8 cellular contexts compared by ENCODE assay signal in the genomic region with DNA sequence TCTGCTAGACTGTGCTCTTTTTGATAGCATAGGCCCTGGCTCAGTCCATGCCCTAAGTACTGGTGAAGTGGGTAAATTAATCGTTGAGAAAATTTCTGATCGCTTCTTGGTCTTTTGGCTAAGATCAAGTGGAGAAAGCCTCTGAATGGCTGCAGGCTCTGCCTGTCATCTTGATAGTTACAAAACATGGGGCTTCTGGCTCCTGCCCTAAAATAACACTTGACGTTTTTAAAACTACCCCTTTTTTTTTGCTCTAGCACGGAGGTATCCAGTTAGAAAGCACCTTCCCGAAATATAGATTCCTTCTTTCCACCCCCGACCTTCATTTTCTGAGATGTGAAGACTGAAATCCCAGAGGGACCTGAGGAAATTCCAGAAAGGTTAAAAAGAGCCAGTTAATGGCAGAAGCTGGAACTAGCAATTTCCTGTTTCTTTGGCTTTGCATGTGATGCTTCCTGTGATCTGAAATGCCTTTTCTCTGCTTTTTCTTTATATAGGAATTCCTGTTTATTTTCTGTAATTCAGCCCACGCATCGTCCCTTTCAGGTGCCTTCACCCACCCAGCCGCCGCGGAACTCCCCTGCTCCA. TPM values are rescaled to one million over a fixed set of nuclear protein-coding genes. Genes with fewer than 3 reads are reported as not detected.
DNase-seq lines count a peak whose midpoint lies in the region; ATAC-seq and TF ChIP-seq lines count a peak whose summit lies in the region.

No MANE protein-coding gene starts in this region.

- intact Hi-C loops in activated naive CD4-positive, alpha-beta T cell treated with anti-CD3 and anti-CD28 coated beads for 36 hours (cut with micrococcal nuclease) = loop anchor here (5.0 kb wide), 1 partner anchor 86 kb away; no protein-coding TSS in a partner anchor
- intact Hi-C loops in lower lobe of right lung (cut with DNase I) = no loop called here

- H3K27me3 Mint-ChIP-seq in activated naive CD4-positive, alpha-beta T cell treated with anti-CD3 and anti-CD28 coated beads for 36 hours (ENCODE audit: low read depth) = peaks cover 60% of the 10 kb centered on the region
- peaks cover 77% of the 10 kb centered on the region for H3K27me3 Mint-ChIP-seq in activated naive CD4-positive, alpha-beta T cell treated with anti-CD3 and anti-CD28 coated beads, Interleukin-2, amount 10 ng/mL, durations not matched to agents 7 days and 5 days

- H3K4me1 Mint-ChIP-seq in activated naive CD4-positive, alpha-beta T cell treated with anti-CD3 and anti-CD28 coated beads for 36 hours (ENCODE audit: low read depth) = peaks cover 16% of the 10 kb centered on the region
- peaks cover 13% of the 10 kb centered on the region for H3K4me1 Mint-ChIP-seq in activated naive CD4-positive, alpha-beta T cell treated with anti-CD3 and anti-CD28 coated beads, Interleukin-2, amount 10 ng/mL, durations not matched to agents 7 days and 5 days

- peak overlapping the region; percentile 35 for H3K4me3 Mint-ChIP-seq in activated naive CD4-positive, alpha-beta T cell treated with anti-CD3 and anti-CD28 coated beads for 36 hours
- H3K4me3 Mint-ChIP-seq in activated naive CD4-positive, alpha-beta T cell treated with anti-CD3 and anti-CD28 coated beads, Interleukin-2, amount 10 ng/mL, durations not matched to agents 7 days and 5 days = no peak overlapping the region

- DNase-seq in activated naive CD4-positive, alpha-beta T cell treated with anti-CD3 and anti-CD28 coated beads for 36 hours = no peak
- DNase-seq in activated naive CD4-positive, alpha-beta T cell treated with anti-CD3 and anti-CD28 coated beads, Interleukin-2, amount 10 ng/mL, durations not matched to agents 7 days and 5 days = no peak
- DNase-seq in brain microvascular endothelial cell (peak; percentile 16), lower lobe of right lung (no peak), iPS-NIHi7 (ENCODE audit: extremely low spot score) (no peak)

- peak overlapping the region in 1 of 5 donors; percentile 45 for H3K9ac ChIP-seq in subcutaneous abdominal adipose tissue (ENCODE audit: low read length in 5 of 5)

- H3K27me3 ChIP-seq in brain microvascular endothelial cell (replicated peaks) (peaks cover 36% of the 10 kb centered on the region), lower lobe of right lung (ENCODE audit: low read depth) (peaks cover 51% of the 10 kb centered on the region), subcutaneous abdominal adipose tissue (ENCODE audit: control insufficient read depth in 5 of 5, insufficient read depth in 4 of 5, low read length in 5 of 5) (peaks cover 8 to 30% (median 19%) of the 10 kb centered on the region in 5 donors)

- H3K4me1 ChIP-seq in lower lobe of right lung = peaks cover 17% of the 10 kb centered on the region
- H3K4me1 ChIP-seq in subcutaneous abdominal adipose tissue (ENCODE audit: control insufficient read depth in 5 of 5, insufficient read depth in 5 of 5, low read length in 5 of 5) = peaks cover 0 to 30% (median 14%) of the 10 kb centered on the region in 5 donors

- no peak overlapping the region for H3K4me3 ChIP-seq in brain microvascular endothelial cell (ENCODE audit: low read depth, low read length)
- peak overlapping the region; percentile 57 for H3K4me3 ChIP-seq in lower lobe of right lung
- H3K4me3 ChIP-seq in subcutaneous abdominal adipose tissue (ENCODE audit: low read depth in 1 of 5, low read length in 5 of 5) = peak overlapping the region in 4 of 5 donors; percentile 38 to 70 (median 66)

- no peak overlapping the region for H3K27ac ChIP-seq in brain microvascular endothelial cell
- peak overlapping the region; percentile 62 for H3K27ac ChIP-seq in lower lobe of right lung
- H3K27ac ChIP-seq in subcutaneous abdominal adipose tissue (ENCODE audit: low read depth, low read length) = peak overlapping the region; percentile 48

- ATAC-seq in lower lobe of right lung (no peak), GM21619 (IDR thresholded peaks at IDR 0.05; ENCODE audit: unreplicated experiment) (no peak), HG02938 (IDR thresholded peaks at IDR 0.05; ENCODE audit: unreplicated experiment) (no peak)

- CTCF ChIA-PET in activated naive CD4-positive, alpha-beta T cell treated with anti-CD3 and anti-CD28 coated beads for 36 hours (lab: Charles Lee) = interaction anchor here (0.7 kb wide), 1 partner anchor 730 kb away, joined by 3 read pairs; no protein-coding TSS in a partner anchor
- CTCF ChIA-PET in activated naive CD4-positive, alpha-beta T cell treated with anti-CD3 and anti-CD28 coated beads, Interleukin-2, amount 10 ng/mL, durations not matched to agents 7 days and 5 days (lab: Charles Lee) = no interaction called here

- H3K36me3 Mint-ChIP-seq in activated naive CD4-positive, alpha-beta T cell treated with anti-CD3 and anti-CD28 coated beads for 36 hours (ENCODE audit: low read depth) = no peaks in the 10 kb centered on the region
- H3K36me3 Mint-ChIP-seq in activated naive CD4-positive, alpha-beta T cell treated with anti-CD3 and anti-CD28 coated beads, Interleukin-2, amount 10 ng/mL, durations not matched to agents 7 days and 5 days = no peaks in the 10 kb centered on the region

- TF ChIP-seq CTCF in brain microvascular endothelial cell (IDR thresholded peaks at IDR 0.05; ENCODE audit: low read depth, low read length, missing control alignments) (no peak), lower lobe of right lung (IDR thresholded peaks at IDR 0.05) (no peak)

- H3K9me3 ChIP-seq in lower lobe of right lung = no peaks in the 10 kb centered on the region
- no peaks in the 10 kb centered on the region for H3K9me3 ChIP-seq in subcutaneous abdominal adipose tissue (ENCODE audit: control insufficient read depth in 5 of 5, low read length in 5 of 5)

- H3K27ac Mint-ChIP-seq in activated naive CD4-positive, alpha-beta T cell treated with anti-CD3 and anti-CD28 coated beads for 36 hours = no peak overlapping the region
- no peak overlapping the region for H3K27ac Mint-ChIP-seq in activated naive CD4-positive, alpha-beta T cell treated with anti-CD3 and anti-CD28 coated beads, Interleukin-2, amount 10 ng/mL, durations not matched to agents 7 days and 5 days

- no peaks in the 10 kb centered on the region for H3K36me3 ChIP-seq in brain microvascular endothelial cell (replicated peaks)
- no peaks in the 10 kb centered on the region for H3K36me3 ChIP-seq in lower lobe of right lung
- H3K36me3 ChIP-seq in subcutaneous abdominal adipose tissue (ENCODE audit: control insufficient read depth in 5 of 5, insufficient read depth in 5 of 5, low read length in 5 of 5) = no peaks in the 10 kb centered on the region

- no peaks in the 10 kb centered on the region for H3K9me3 Mint-ChIP-seq in activated naive CD4-positive, alpha-beta T cell treated with anti-CD3 and anti-CD28 coated beads for 36 hours
- H3K9me3 Mint-ChIP-seq in activated naive CD4-positive, alpha-beta T cell treated with anti-CD3 and anti-CD28 coated beads, Interleukin-2, amount 10 ng/mL, durations not matched to agents 7 days and 5 days = no peaks in the 10 kb centered on the region

- in situ Hi-C loops in brain microvascular endothelial cell (cut with HindIII; ENCODE audit: low pct_ligation_motif_present, low sequenced_read_pairs) = no loop called here

RNA-seq across cellular contexts. Expression of a gene that starts 0.8 kb away (rescaled TPM):
- under 1 TPM in 1 of 2 experiments, not detected in 1; 0.20 TPM for total RNA-seq in activated naive CD4-positive, alpha-beta T cell treated with anti-CD3 and anti-CD28 coated beads for 36 hours
- total RNA-seq in lower lobe of right lung = 2.6 TPM
